In genomic region chr18:36805105-36805504, GRCh38 we compare ENCODE assay signal across 11 cellular contexts.
"Had no signal": no experiment of that assay in that cellular context is flagged by ENCODE, and none has a peak within 500 bp of the region (broad histone marks: within the 10 kb centered on the region; RNA-seq: fewer than 3 reads in every experiment).

No MANE protein-coding gene starts in this region.

- FAIRE-seq: H1 had no signal

- H3K4me2 ChIP-seq: GM23338, KMS-11 had no signal

- H3K4me3 ChIP-seq: GM23338, HAP-1 had no signal

- H3K9me3 ChIP-seq: HAP-1 had no signal

- H2AFZ ChIP-seq: GM23338 had no signal

- H3K27ac ChIP-seq: HL-60, KMS-11 had no signal

- DNase-seq: H7, HFFc6, IMR-90, Karpas-422, KBM-7 had no signal

- H3K4me1 ChIP-seq: HAP-1 had no signal

- ATAC-seq: GM23338, HCT116 had no signal

- H3K9ac ChIP-seq: KMS-11 had no signal
